Comparison of ENCODE assay signal across 12 cellular contexts in genomic region chr14:22477569-22478194, GRCh38.
DNase-seq lines count a peak whose midpoint lies in the region; ATAC-seq and TF ChIP-seq lines count a peak whose summit lies in the region.
"Had no signal": no experiment of that assay in that cellular context is flagged by ENCODE, and none has a peak within 500 bp of the region (broad histone marks: within the 10 kb centered on the region; RNA-seq: fewer than 3 reads in every experiment).

No MANE protein-coding gene starts in this region.

- H3K9ac ChIP-seq in BLaER1, result peak overlapping the region; percentile 92

- intact Hi-C loops in CD8-positive, alpha-beta T cell (cut with DNase I, micrococcal nuclease), result no loop called here

- H3K4me1 ChIP-seq in BLaER1 (peaks cover 30% of the 10 kb centered on the region), BE2C (peaks cover 32% of the 10 kb centered on the region)
- H3K4me1 ChIP-seq in CD8-positive, alpha-beta T cell (ENCODE audit: insufficient read depth, low read length), result no peaks in the 10 kb centered on the region

- H3K27ac Mint-ChIP-seq in CD8-positive, alpha-beta T cell, result peak overlapping the region; percentile 49
- H3K27ac Mint-ChIP-seq in T-cell (peak overlapping the region; percentile 31 to 80), naive B cell (peak overlapping the region; percentile 2 to 94 (median 34))
- H3K27ac Mint-ChIP-seq: WTC11 had no signal

- H3K36me3 Mint-ChIP-seq in CD8-positive, alpha-beta T cell, result no peaks in the 10 kb centered on the region
- H3K36me3 Mint-ChIP-seq in T-cell (no peaks in the 10 kb centered on the region), naive B cell (no peaks in the 10 kb centered on the region)
- H3K36me3 Mint-ChIP-seq: WTC11 had no signal

- CTCF ChIA-PET in CD8-positive, alpha-beta T cell (lab: Charles Lee), result no interaction called here
- CTCF ChIA-PET in T-cell (lab: Charles Lee), result interaction anchor here in 1 of 2 donors (1.0 kb wide), 1 partner anchor 88 kb away, joined by 3 read pairs; no protein-coding TSS in a partner anchor

- H3K27me3 ChIP-seq in BLaER1, result no peaks in the 10 kb centered on the region
- H3K27me3 ChIP-seq in CD8-positive, alpha-beta T cell (ENCODE audit: insufficient read depth, low read length), result no peaks in the 10 kb centered on the region
- no peaks in the 10 kb centered on the region for H3K27me3 ChIP-seq in BE2C
- H3K27me3 ChIP-seq: ovary had no signal

- no peak for DNase-seq in CD8-positive, alpha-beta T cell
- DNase-seq in T-cell, result no peak
- no peak for DNase-seq in naive B cell
- DNase-seq in BE2C, result no peak
- no peak for DNase-seq in COR-L47 (lab: John Stamatoyannopoulos, UW)
- DNase-seq in NCI-H146 (lab: John Stamatoyannopoulos, UW), result no peak
- DNase-seq: left cardiac atrium, NCI-H1417 treated with DMSO at 0.1 percent for 48 hours, ovary had no signal

- POLR2A ChIA-PET in CD8-positive, alpha-beta T cell (lab: Charles Lee), result no interaction called here
- POLR2A ChIA-PET in T-cell (lab: Charles Lee), result interaction anchor here in 1 of 2 donors (0.6 kb wide), 1 partner anchor 16 kb away, joined by 3 read pairs; no protein-coding TSS in a partner anchor

- no peaks in the 10 kb centered on the region for H3K4me1 Mint-ChIP-seq in CD8-positive, alpha-beta T cell (ENCODE audit: low read depth)
- H3K4me1 Mint-ChIP-seq in T-cell (peaks cover 0 to 38% (median 0%) of the 10 kb centered on the region in 3 donors), naive B cell (peaks cover 71 to 91% (median 91%) of the 10 kb centered on the region in 3 donors)

- H3K36me3 ChIP-seq in BLaER1 (no peaks in the 10 kb centered on the region), BE2C (no peaks in the 10 kb centered on the region)
- H3K36me3 ChIP-seq in CD8-positive, alpha-beta T cell (ENCODE audit: insufficient read depth, low read length), result no peaks in the 10 kb centered on the region
- H3K36me3 ChIP-seq: ovary, thoracic aorta had no signal

- H3K27me3 Mint-ChIP-seq in CD8-positive, alpha-beta T cell (ENCODE audit: low read depth), result no peaks in the 10 kb centered on the region
- no peaks in the 10 kb centered on the region for H3K27me3 Mint-ChIP-seq in T-cell
- no peaks in the 10 kb centered on the region for H3K27me3 Mint-ChIP-seq in naive B cell

- peak overlapping the region; percentile 37 for H3K4me3 Mint-ChIP-seq in CD8-positive, alpha-beta T cell
- H3K4me3 Mint-ChIP-seq in T-cell (peak overlapping the region; percentile 36 to 64 (median 51)), naive B cell (peak overlapping the region in 6 of 8 donors; percentile 7 to 51 (median 26))
- H3K4me3 Mint-ChIP-seq: WTC11 had no signal

- no peaks in the 10 kb centered on the region for H4K20me1 ChIP-seq in BLaER1

- no peaks in the 10 kb centered on the region for H3K9me3 Mint-ChIP-seq in CD8-positive, alpha-beta T cell
- H3K9me3 Mint-ChIP-seq in T-cell (no peaks in the 10 kb centered on the region), naive B cell (no peaks in the 10 kb centered on the region)
- H3K9me3 Mint-ChIP-seq: WTC11 had no signal

- H3K27ac ChIP-seq in BLaER1, result peak overlapping the region; percentile 92
- no peak overlapping the region for H3K27ac ChIP-seq in CD8-positive, alpha-beta T cell (ENCODE audit: low read depth, low read length)
- H3K27ac ChIP-seq: ovary, thoracic aorta had no signal

- H3K4me3 ChIP-seq in BLaER1 (peak overlapping the region; percentile 71), BE2C (ENCODE audit: low read depth, low read length) (no peak overlapping the region)
- no peak overlapping the region for H3K4me3 ChIP-seq in CD8-positive, alpha-beta T cell (ENCODE audit: low read depth, low read length)
- H3K4me3 ChIP-seq: ovary, thoracic aorta had no signal

- H3K9me3 ChIP-seq in BLaER1, result no peaks in the 10 kb centered on the region
- no peaks in the 10 kb centered on the region for H3K9me3 ChIP-seq in CD8-positive, alpha-beta T cell (ENCODE audit: low read length)
- H3K9me3 ChIP-seq in BE2C, result no peaks in the 10 kb centered on the region
- H3K9me3 ChIP-seq: ovary, thoracic aorta had no signal

- TF ChIP-seq CTCF in CD8-positive, alpha-beta T cell (IDR thresholded peaks at IDR 0.05), result no peak
- no peak for TF ChIP-seq CTCF in BE2C (IDR thresholded peaks at IDR 0.05; ENCODE audit: low read depth, low read length)

- H3K4me2 ChIP-seq in BLaER1, result peak overlapping the region; percentile 79

- ATAC-seq in CD8-positive, alpha-beta T cell, result no peak
- ATAC-seq in T-cell (replicated peaks in 1 of 4) (no peak), naive B cell (ENCODE audit: low read depth in 2 of 2) (peak in 1 of 2 donors; percentile 6)
- ATAC-seq: WTC11 had no signal
